Comparison of ENCODE assay signal across 13 cellular contexts in the genomic region with DNA sequence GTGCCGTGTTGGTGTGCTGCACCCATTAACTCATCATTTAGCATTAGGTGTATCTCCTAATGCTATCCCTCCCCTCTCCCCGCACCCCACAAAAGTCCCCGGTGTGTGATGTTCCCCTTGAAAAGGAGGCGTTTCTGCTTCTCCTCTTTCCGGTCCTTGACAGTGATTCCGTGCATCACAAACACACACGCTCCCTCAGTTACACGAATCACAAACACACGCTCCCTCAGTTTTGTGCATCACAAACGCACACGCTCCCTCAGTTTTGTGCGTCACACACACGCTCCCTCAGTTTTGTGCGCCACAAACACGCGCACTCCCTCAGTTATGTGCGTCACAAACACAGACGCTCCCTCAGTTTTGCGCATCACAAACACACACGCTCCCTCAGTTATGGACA. TPM values are rescaled to one million over a fixed set of nuclear protein-coding genes. Genes with fewer than 3 reads are reported as not detected.
DNase-seq lines count a peak whose midpoint lies in the region; ATAC-seq, FAIRE-seq and TF ChIP-seq lines count a peak whose summit lies in the region.
"Not testable (repeated sequence)": the region's sequence is repeated elsewhere in the genome, so short reads cannot be mapped to it uniquely, and the experiment has no call there.
"Had no signal": no experiment of that assay in that cellular context is flagged by ENCODE, and none has a peak within 500 bp of the region (broad histone marks: within the 10 kb centered on the region; RNA-seq: fewer than 3 reads in every experiment).

No MANE protein-coding gene starts in this region.

- RAD21 ChIA-PET in GM12878 (lab: Charles Lee; ENCODE audit: unreplicated experiment): not testable (repeated sequence)

- BruUV-seq in GM12878 (replicated peaks; lab: Mats Ljungman, UMichigan): not testable (repeated sequence)

- POLR2A ChIA-PET in GM12878 (lab: Charles Lee): not testable (repeated sequence)

- not testable (repeated sequence) for H4K20me1 ChIP-seq in GM12878 (ENCODE audit: control insufficient read depth, insufficient read depth)

- intact Hi-C loops in GM12878 (cut with micrococcal nuclease; ENCODE audit: unreplicated experiment); left ventricle myocardium superior (cut with micrococcal nuclease); spleen (cut with DNase I; ENCODE audit: low total_unique reads): not testable (repeated sequence)

- not testable (repeated sequence) for H3K27ac ChIP-seq in RWPE2 (ENCODE audit: poor library complexity, severe bottlenecking); GM12878 (ENCODE audit: control insufficient read depth, insufficient read depth); spleen

- H3K4me2 ChIP-seq in GM12878 (ENCODE audit: control insufficient read depth, insufficient read depth): not testable (repeated sequence)

- not testable (repeated sequence) for H3K79me2 ChIP-seq in GM12878 (ENCODE audit: control insufficient read depth, insufficient read depth, low read length)

- H3K4me1 ChIP-seq in RWPE2 (ENCODE audit: insufficient read depth, poor library complexity, severe bottlenecking); GM12878 (ENCODE audit: control insufficient read depth, insufficient read depth, low read length); spleen: not testable (repeated sequence)

- 86% methylated on average over 19 of the region's 20 CpGs for WGBS in GM12878 (ENCODE audit: insufficient coverage, insufficient replicate concordance, low lambda C conversion rate, missing lambda C conversion rate)
- 72 to 84% (median 78%) methylated on average over 20 of the region's 20 CpGs for WGBS in spleen, 5 donors

- H3K27me3 ChIP-seq in RWPE2 (ENCODE audit: insufficient read depth, poor library complexity, severe bottlenecking) (peaks cover 14% of the 10 kb centered on the region), spleen (replicated peaks in 1 of 7) (peaks cover 0 to 30% (median under 1%) of the 10 kb centered on the region in 7 donors)
- H3K27me3 ChIP-seq in GM12878 (replicated peaks in 1 of 2; ENCODE audit: control insufficient read depth in 2 of 2, insufficient read depth in 2 of 2, low read length in 1 of 2): not testable (repeated sequence)

- H3K9me3 ChIP-seq in RWPE2 (ENCODE audit: severe bottlenecking); GM12878 (replicated peaks; ENCODE audit: control insufficient read depth, insufficient read depth, low read length); spleen: not testable (repeated sequence)

- DNase-seq in DMS53 (lab: John Stamatoyannopoulos, UW): peak; percentile 30
- peak; percentile 47 for DNase-seq in RWPE2 (ENCODE audit: low spot score)
- DNase-seq in GM12878 (ENCODE audit: low read depth, low spot score): not testable (repeated sequence)
- DNase-seq in left ventricle myocardium superior: peak; percentile 3
- peak; percentile 24 for DNase-seq in mesenteric fat pad (ENCODE audit: low spot score)
- DNase-seq in spleen: peak; percentile 29

- CTCF ChIA-PET in GM12878 (lab: Yijun Ruan, JAX): not testable (repeated sequence)

- TF ChIP-seq EP300 in GM12878 (IDR thresholded peaks at IDR 0.05; ENCODE audit: borderline replicate concordance in 1 of 2, control insufficient read depth in 1 of 2, low read depth in 2 of 2, low read length in 2 of 2): not testable (repeated sequence)

- not testable (repeated sequence) for TF ChIP-seq RAD21 in GM12878 (IDR thresholded peaks at IDR 0.05; ENCODE audit: insufficient read depth, low read depth, low read length)

- in situ Hi-C loops in GM12878 (cut with MboI): not testable (repeated sequence)

- H2AFZ ChIP-seq in GM12878 (ENCODE audit: control insufficient read depth, low read depth, low read length): not testable (repeated sequence)

- not testable (repeated sequence) for FAIRE-seq in GM12878 (lab: Jason Lieb, UNC)

- H3K4me3 ChIP-seq in RWPE2 (ENCODE audit: severe bottlenecking); GM12878; spleen: not testable (repeated sequence)

- not testable (repeated sequence) for H3K9ac ChIP-seq in GM12878 (ENCODE audit: control insufficient read depth, insufficient read depth, low read length)

- TF ChIP-seq CTCF in RWPE2 (IDR thresholded peaks at IDR 0.05; ENCODE audit: poor library complexity, severe bottlenecking); GM12878 (IDR thresholded peaks at IDR 0.05 in 2 of 3, conservative IDR thresholded peaks at IDR 0.05 in 1 of 3; ENCODE audit: control insufficient read depth in 2 of 3, extremely low read depth in 1 of 3, insufficient read depth in 1 of 3, low read depth in 3 of 3, low read length in 3 of 3); spleen (IDR thresholded peaks at IDR 0.05 in 8 of 11, conservative IDR thresholded peaks at IDR 0.05 in 3 of 11): not testable (repeated sequence)

- SMC1A ChIA-PET in GM12878 (lab: Charles Lee; ENCODE audit: uncharacterized antibody, unreplicated experiment): not testable (repeated sequence)

- not testable (repeated sequence) for H3K36me3 ChIP-seq in RWPE2 (ENCODE audit: low read depth); GM12878 (ENCODE audit: control insufficient read depth in 2 of 2, insufficient read depth in 2 of 2, low read length in 1 of 2); spleen

- TF ChIP-seq POLR2A in GM12878 (IDR thresholded peaks at IDR 0.05; ENCODE audit: low read depth, low read length); spleen (IDR thresholded peaks at IDR 0.05): not testable (repeated sequence)

- not testable (repeated sequence) for ATAC-seq in RWPE2 (ENCODE audit: low read depth); GM12878; left ventricle myocardium superior

RNA-seq across cellular contexts. Expression of gene NPBWR2, which starts 27.4 kb away (rescaled TPM):
- total RNA-seq in GM12878 (2013; cell fraction: nucleolus; rRNA removed): not detected in 2 replicates
- total RNA-seq in GM12878 (2014; rRNA removed) (not detected in 2 replicates), GM12878 (2014; rRNA removed; fragmentation: Illumina TruSeq; extraction: Trizol) (not detected in 2 replicates), GM12878 (2021) (not detected in 2 replicates), left ventricle myocardium superior (not detected), mesenteric fat pad (not detected), spleen (under 1 TPM in 1 of 7 donors, not detected in 6; 0.26 TPM)
- not detected for polyA plus RNA-seq in GM12878 (2011; ENCODE audit: low read depth)
- polyA plus RNA-seq in GM12878 (2011; rRNA removed) (not detected in 2 replicates), GM12878 (2014; fragmentation: Illumina TruSeq; extraction: Trizol) (not detected in 2 replicates), GM12878 (2014; fragmentation: Nextera tagmentation; extraction: Ambion mirVana) (not detected), GM12878 (2014; rRNA removed) (not detected in 2 replicates), GM12878 (2016; fragmentation: Nextera tagmentation; extraction: Ambion mirVana) (not detected), spleen (not detected)
- polyA plus RNA-seq in GM12878 (2011; cell fraction: cytosol; rRNA removed): not detected in 2 replicates
- 0.07 TPM in 1 of 2 replicates, not detected in the other for polyA plus RNA-seq in GM12878 (2011; cell fraction: nucleus; rRNA removed)
- polyA plus RNA-seq in GM12878 (2012): not detected in 2 replicates
- not detected in 2 replicates for polyA minus RNA-seq in GM12878 (2011; rRNA and poly(A)+ RNA removed)
- not detected in 2 replicates for polyA minus RNA-seq in GM12878 (2011; cell fraction: cytosol; rRNA and poly(A)+ RNA removed)
- polyA minus RNA-seq in GM12878 (2011; cell fraction: nucleus; rRNA and poly(A)+ RNA removed): 0.24 TPM in 1 of 2 replicates, not detected in the other
- total RNA-seq: A673; CD8-positive, alpha-beta T cell; H1; HFFc6; HT1080 had no signal
- polyA plus RNA-seq: BJ, CD14-positive monocyte, H1 had no signal

RNA-seq across cellular contexts. Expression of gene MYT1, which starts 29.5 kb away (rescaled TPM):
- 1.4 and 1.5 TPM in 2 replicates for total RNA-seq in GM12878 (2013; cell fraction: nucleolus; rRNA removed)
- not detected in 2 replicates for total RNA-seq in GM12878 (2014; rRNA removed)
- not detected in 2 replicates for total RNA-seq in GM12878 (2014; rRNA removed; fragmentation: Illumina TruSeq; extraction: Trizol)
- total RNA-seq in GM12878 (2021): not detected in 2 replicates
- not detected for polyA plus RNA-seq in GM12878 (2011; ENCODE audit: low read depth)
- polyA plus RNA-seq in GM12878 (2011; rRNA removed): 0.10 and 0.16 TPM in 2 replicates
- 0.05 and 0.16 TPM in 2 replicates for polyA plus RNA-seq in GM12878 (2011; cell fraction: cytosol; rRNA removed)
- polyA plus RNA-seq in GM12878 (2011; cell fraction: nucleus; rRNA removed): 0.18 and 0.33 TPM in 2 replicates
- polyA plus RNA-seq in GM12878 (2012): 0.06 TPM in 1 of 2 replicates, not detected in the other
- 0.01 TPM in 1 of 2 replicates, not detected in the other for polyA plus RNA-seq in GM12878 (2014; fragmentation: Illumina TruSeq; extraction: Trizol)
- polyA plus RNA-seq in GM12878 (2014; fragmentation: Nextera tagmentation; extraction: Ambion mirVana): not detected
- polyA plus RNA-seq in GM12878 (2014; rRNA removed): not detected in 2 replicates
- polyA plus RNA-seq in GM12878 (2016; fragmentation: Nextera tagmentation; extraction: Ambion mirVana): not detected
- polyA minus RNA-seq in GM12878 (2011; rRNA and poly(A)+ RNA removed): 0.07 and 0.15 TPM in 2 replicates
- polyA minus RNA-seq in GM12878 (2011; cell fraction: cytosol; rRNA and poly(A)+ RNA removed): not detected in 2 replicates
- 0.12 TPM in 1 of 2 replicates, not detected in the other for polyA minus RNA-seq in GM12878 (2011; cell fraction: nucleus; rRNA and poly(A)+ RNA removed)
- total RNA-seq in left ventricle myocardium superior: 0.20 TPM
- total RNA-seq in mesenteric fat pad: not detected
- total RNA-seq in spleen: 1 to 10 TPM in 2 of 7 donors, under 1 TPM in 2, not detected in 3; 0.57 to 2.2 (median 0.84) TPM
- polyA plus RNA-seq in spleen: under 1 TPM; 0.08 to 0.80 (median 0.24) TPM
- total RNA-seq: A673; CD8-positive, alpha-beta T cell; HFFc6; HT1080 had no signal
- polyA plus RNA-seq: BJ, CD14-positive monocyte had no signal

RNA-seq across cellular contexts. Expression of gene LKAAEAR1, which starts 50.5 kb away (rescaled TPM):
- not detected in 2 replicates for total RNA-seq in GM12878 (2013; cell fraction: nucleolus; rRNA removed)
- total RNA-seq in GM12878 (2014; rRNA removed) (not detected in 2 replicates), GM12878 (2014; rRNA removed; fragmentation: Illumina TruSeq; extraction: Trizol) (not detected in 2 replicates), GM12878 (2021) (not detected in 2 replicates), left ventricle myocardium superior (not detected), mesenteric fat pad (not detected), spleen (under 1 TPM in 1 of 7 donors, not detected in 6; 0.66 TPM)
- not detected for polyA plus RNA-seq in GM12878 (2011; ENCODE audit: low read depth)
- polyA plus RNA-seq in GM12878 (2011; rRNA removed) (not detected in 2 replicates), GM12878 (2014; fragmentation: Illumina TruSeq; extraction: Trizol) (not detected in 2 replicates), GM12878 (2014; fragmentation: Nextera tagmentation; extraction: Ambion mirVana) (not detected), GM12878 (2014; rRNA removed) (not detected in 2 replicates), GM12878 (2016; fragmentation: Nextera tagmentation; extraction: Ambion mirVana) (not detected), spleen (under 1 TPM; 0.26 to 0.53 (median 0.48) TPM)
- not detected in 2 replicates for polyA plus RNA-seq in GM12878 (2011; cell fraction: cytosol; rRNA removed)
- not detected in 2 replicates for polyA plus RNA-seq in GM12878 (2011; cell fraction: nucleus; rRNA removed)
- polyA plus RNA-seq in GM12878 (2012): not detected in 2 replicates
- not detected in 2 replicates for polyA minus RNA-seq in GM12878 (2011; rRNA and poly(A)+ RNA removed)
- not detected in 2 replicates for polyA minus RNA-seq in GM12878 (2011; cell fraction: cytosol; rRNA and poly(A)+ RNA removed)
- not detected in 2 replicates for polyA minus RNA-seq in GM12878 (2011; cell fraction: nucleus; rRNA and poly(A)+ RNA removed)
- total RNA-seq: HFFc6 had no signal
- polyA plus RNA-seq: BJ had no signal

RNA-seq across cellular contexts. Expression of gene OPRL1, which starts 54.9 kb away (rescaled TPM):
- 0.69 and 0.71 TPM in 2 replicates for total RNA-seq in GM12878 (2013; cell fraction: nucleolus; rRNA removed)
- total RNA-seq in GM12878 (2014; rRNA removed) (0.34 and 0.38 TPM in 2 replicates), GM12878 (2014; rRNA removed; fragmentation: Illumina TruSeq; extraction: Trizol) (0.09 and 0.14 TPM in 2 replicates), GM12878 (2021) (0.41 and 0.51 TPM in 2 replicates), left ventricle myocardium superior (0.27 TPM), mesenteric fat pad (1.3 TPM), spleen (1 to 10 TPM; 3.7 to 7.9 (median 5.1) TPM)
- polyA plus RNA-seq in GM12878 (2011; ENCODE audit: low read depth): 0.29 TPM
- polyA plus RNA-seq in GM12878 (2011; rRNA removed) (0.14 and 0.38 TPM in 2 replicates), GM12878 (2014; fragmentation: Illumina TruSeq; extraction: Trizol) (0.15 TPM in 1 of 2 replicates, not detected in the other), GM12878 (2014; fragmentation: Nextera tagmentation; extraction: Ambion mirVana) (under 1 TPM in 1 of 2 experiments, not detected in 1; 0.04 TPM), GM12878 (2014; rRNA removed) (0.27 and 0.36 TPM in 2 replicates), GM12878 (2016; fragmentation: Nextera tagmentation; extraction: Ambion mirVana) (under 1 TPM; 0.12 to 0.24 TPM), spleen (1 to 10 TPM; 1.9 to 4.9 (median 2.5) TPM)
- 0.42 and 0.48 TPM in 2 replicates for polyA plus RNA-seq in GM12878 (2011; cell fraction: cytosol; rRNA removed)
- 0.97 and 1.1 TPM in 2 replicates for polyA plus RNA-seq in GM12878 (2011; cell fraction: nucleus; rRNA removed)
- 0.58 and 0.86 TPM in 2 replicates for polyA plus RNA-seq in GM12878 (2012)
- polyA minus RNA-seq in GM12878 (2011; rRNA and poly(A)+ RNA removed): 0.37 and 0.88 TPM in 2 replicates
- 0.31 TPM in 1 of 2 replicates, not detected in the other for polyA minus RNA-seq in GM12878 (2011; cell fraction: cytosol; rRNA and poly(A)+ RNA removed)
- 0.19 and 0.24 TPM in 2 replicates for polyA minus RNA-seq in GM12878 (2011; cell fraction: nucleus; rRNA and poly(A)+ RNA removed)

RNA-seq across cellular contexts. Expression of gene RGS19, which starts 55.4 kb away (rescaled TPM):
- 36.2 and 39.2 TPM in 2 replicates for total RNA-seq in GM12878 (2013; cell fraction: nucleolus; rRNA removed)
- total RNA-seq in GM12878 (2014; rRNA removed) (56.0 and 62.4 TPM in 2 replicates), GM12878 (2014; rRNA removed; fragmentation: Illumina TruSeq; extraction: Trizol) (15.2 and 15.3 TPM in 2 replicates), GM12878 (2021) (47.1 and 51.0 TPM in 2 replicates), left ventricle myocardium superior (5.4 TPM), mesenteric fat pad (29.0 TPM), spleen (100 to 1,000 TPM in 4 of 7 donors, 10 to 100 TPM in 3; 91.6 to 186 (median 107) TPM)
- polyA plus RNA-seq in GM12878 (2011; ENCODE audit: low read depth): 7.5 TPM
- polyA plus RNA-seq in GM12878 (2011; rRNA removed) (22.6 and 34.7 TPM in 2 replicates), GM12878 (2014; fragmentation: Illumina TruSeq; extraction: Trizol) (4.7 and 9.6 TPM in 2 replicates), GM12878 (2014; fragmentation: Nextera tagmentation; extraction: Ambion mirVana) (1 to 10 TPM in 1 of 2 experiments, under 1 TPM in 1; 0.82 to 3.3 TPM), GM12878 (2014; rRNA removed) (61.4 and 64.3 TPM in 2 replicates), GM12878 (2016; fragmentation: Nextera tagmentation; extraction: Ambion mirVana) (10 to 100 TPM; 45.0 to 53.5 TPM), spleen (100 to 1,000 TPM in 1 of 3 donors, 10 to 100 TPM in 2; 80.4 to 125 (median 82.0) TPM)
- 51.6 and 94.5 TPM in 2 replicates for polyA plus RNA-seq in GM12878 (2011; cell fraction: cytosol; rRNA removed)
- 56.1 and 57.8 TPM in 2 replicates for polyA plus RNA-seq in GM12878 (2011; cell fraction: nucleus; rRNA removed)
- 39.7 and 39.8 TPM in 2 replicates for polyA plus RNA-seq in GM12878 (2012)
- polyA minus RNA-seq in GM12878 (2011; rRNA and poly(A)+ RNA removed): 21.4 and 38.2 TPM in 2 replicates
- 21.9 and 23.7 TPM in 2 replicates for polyA minus RNA-seq in GM12878 (2011; cell fraction: cytosol; rRNA and poly(A)+ RNA removed)
- 14.7 and 21.8 TPM in 2 replicates for polyA minus RNA-seq in GM12878 (2011; cell fraction: nucleus; rRNA and poly(A)+ RNA removed)
